ENCODE assay signal across 8 cellular contexts in genomic region chr6:150865406-150866146, GRCh38. TPM values are rescaled to one million over a fixed set of nuclear protein-coding genes. Genes with fewer than 3 reads are reported as not detected.
DNase-seq lines count a peak whose midpoint lies in the region; ATAC-seq and TF ChIP-seq lines count a peak whose summit lies in the region.

Gene MTHFD1L (plus strand): TSS chr6:150865702. CDS start chr6:150865823, 121 bp downstream.

- H3K4me1 Mint-ChIP-seq in naive thymus-derived CD4-positive, alpha-beta T cell = peaks cover 10 to 44% (median 14%) of the 10 kb centered on the region in 7 donors
- H3K4me1 Mint-ChIP-seq in stimulated activated naive B cell treated with anti-CD40 and anti-IgM and Interleukin-4, amounts not matched to agents 10 μg/mL and 1 μg/mL and 100 μg/mL, for 72 hours = peaks cover 26 to 40% of the 10 kb centered on the region in 2 donors

- peaks cover 43% of the 10 kb centered on the region for H3K79me2 ChIP-seq in PC-3 (ENCODE audit: low read length)

- POLR2A ChIA-PET in PC-3 (lab: Charles Lee; ENCODE audit: unreplicated experiment) = interaction anchor here (0.5 to 1.9 kb wide), 3 partner anchors 17 to 38 kb away, joined by 6 to 15 read pairs (median 10); no protein-coding TSS in a partner anchor
- POLR2A ChIA-PET in naive thymus-derived CD4-positive, alpha-beta T cell (lab: Charles Lee) = interaction anchor here (0.7 kb wide), 1 partner anchor 579 kb away, joined by 3 read pairs; no protein-coding TSS in a partner anchor

- CTCF ChIA-PET in PC-3 (lab: Charles Lee) = interaction anchor here (1.3 kb wide), 1 partner anchor 26 kb away, joined by 5 read pairs; no protein-coding TSS in a partner anchor
- CTCF ChIA-PET in naive thymus-derived CD4-positive, alpha-beta T cell (lab: Charles Lee) = interaction anchor here (0.6 kb wide), 1 partner anchor 1029 kb away, joined by 3 read pairs; no protein-coding TSS in a partner anchor

- H3K9ac ChIP-seq in PC-3 (ENCODE audit: low read length) = peak within 1 kb of the TSS; percentile 85

- no peaks in the 10 kb centered on the region for H4K20me1 ChIP-seq in PC-3 (ENCODE audit: low read length)

- H3K27me3 ChIP-seq in PC-3 (ENCODE audit: low read length) = no peaks in the 10 kb centered on the region
- no peaks in the 10 kb centered on the region for H3K27me3 ChIP-seq in naive thymus-derived CD4-positive, alpha-beta T cell (ENCODE audit: control insufficient read depth in 2 of 2, insufficient read depth in 2 of 2, low read length in 2 of 2)

- H3K4me1 ChIP-seq in PC-3 (ENCODE audit: insufficient read depth, low read length) = peaks cover 6% of the 10 kb centered on the region
- peaks cover 5 to 6% of the 10 kb centered on the region in 2 donors for H3K4me1 ChIP-seq in naive thymus-derived CD4-positive, alpha-beta T cell (ENCODE audit: control insufficient read depth in 2 of 2, insufficient read depth in 2 of 2, low read length in 2 of 2)

- DNase-seq in COLO829 (ENCODE audit: low spot score) (peak; percentile 66), PC-3 (peak; percentile 78), activated T-helper 1 cell treated with Interleukin-2 at 50 U/mL for 16 hours (ENCODE audit: low read depth) (peak; percentile 57), fibroblast of gingiva (ENCODE audit: low read depth) (peak; percentile 86)
- peak; percentile 46 to 84 (median 55) for DNase-seq in naive thymus-derived CD4-positive, alpha-beta T cell
- DNase-seq in stimulated activated naive B cell treated with anti-CD40 and anti-IgM and Interleukin-4, amounts not matched to agents 10 μg/mL and 1 μg/mL and 100 μg/mL, for 72 hours = peak; percentile 69

- no peaks in the 10 kb centered on the region for H3F3A ChIP-seq in PC-3 (ENCODE audit: low read length, unreplicated experiment)

- peaks cover 0 to 1% (median 0%) of the 10 kb centered on the region in 11 donors for H3K9me3 Mint-ChIP-seq in naive thymus-derived CD4-positive, alpha-beta T cell
- H3K9me3 Mint-ChIP-seq in stimulated activated naive B cell treated with anti-CD40 and anti-IgM and Interleukin-4, amounts not matched to agents 10 μg/mL and 1 μg/mL and 100 μg/mL, for 72 hours = no peaks in the 10 kb centered on the region

- peaks cover 0 to 4% (median 0%) of the 10 kb centered on the region in 5 donors for H3K36me3 Mint-ChIP-seq in naive thymus-derived CD4-positive, alpha-beta T cell
- peaks cover 7 to 11% of the 10 kb centered on the region in 2 donors for H3K36me3 Mint-ChIP-seq in stimulated activated naive B cell treated with anti-CD40 and anti-IgM and Interleukin-4, amounts not matched to agents 10 μg/mL and 1 μg/mL and 100 μg/mL, for 72 hours

- peak within 1 kb of the TSS; percentile 87 for H3K4me3 ChIP-seq in PC-3 (ENCODE audit: low read length)
- H3K4me3 ChIP-seq in naive thymus-derived CD4-positive, alpha-beta T cell (ENCODE audit: low read length) = peak within 1 kb of the TSS; percentile 72

- peak within 1 kb of the TSS; percentile 83 to 97 (median 88) for H3K4me3 Mint-ChIP-seq in naive thymus-derived CD4-positive, alpha-beta T cell
- H3K4me3 Mint-ChIP-seq in stimulated activated naive B cell treated with anti-CD40 and anti-IgM and Interleukin-4, amounts not matched to agents 10 μg/mL and 1 μg/mL and 100 μg/mL, for 72 hours = peak within 1 kb of the TSS; percentile 84 to 95

- ATAC-seq in GM19395 (IDR thresholded peaks at IDR 0.05; ENCODE audit: unreplicated experiment) = peak; percentile 77
- ATAC-seq in HG03521 (IDR thresholded peaks at IDR 0.05; ENCODE audit: unreplicated experiment) = peak; percentile 70
- peak; percentile 68 for ATAC-seq in PC-3
- peak; percentile 83 for ATAC-seq in naive thymus-derived CD4-positive, alpha-beta T cell
- peak; percentile 78 to 81 for ATAC-seq in stimulated activated naive B cell treated with anti-CD40 and anti-IgM and Interleukin-4, amounts not matched to agents 10 μg/mL and 1 μg/mL and 100 μg/mL, for 72 hours (replicated peaks)

- H2AFZ ChIP-seq in PC-3 (ENCODE audit: low read length) = peak within 1 kb of the TSS; percentile 87

- no peaks in the 10 kb centered on the region for H3K36me3 ChIP-seq in PC-3 (ENCODE audit: low read depth, low read length)
- H3K36me3 ChIP-seq in naive thymus-derived CD4-positive, alpha-beta T cell (ENCODE audit: control insufficient read depth in 2 of 3, insufficient read depth in 3 of 3, low read length in 3 of 3) = peaks cover 0 to 3% (median 0%) of the 10 kb centered on the region in 3 experiments

- peaks cover 8 to 18% (median 16%) of the 10 kb centered on the region in 5 donors for H3K27me3 Mint-ChIP-seq in naive thymus-derived CD4-positive, alpha-beta T cell
- peaks cover 0 to 6% of the 10 kb centered on the region in 2 donors for H3K27me3 Mint-ChIP-seq in stimulated activated naive B cell treated with anti-CD40 and anti-IgM and Interleukin-4, amounts not matched to agents 10 μg/mL and 1 μg/mL and 100 μg/mL, for 72 hours

- no peaks in the 10 kb centered on the region for H3K9me2 ChIP-seq in PC-3 (replicated peaks; ENCODE audit: low read length)

- H3K27ac Mint-ChIP-seq in naive thymus-derived CD4-positive, alpha-beta T cell = peak within 1 kb of the TSS in 8 of 9 donors; percentile 28 to 89 (median 70)
- peak within 1 kb of the TSS; percentile 89 for H3K27ac Mint-ChIP-seq in stimulated activated naive B cell treated with anti-CD40 and anti-IgM and Interleukin-4, amounts not matched to agents 10 μg/mL and 1 μg/mL and 100 μg/mL, for 72 hours

- no peaks in the 10 kb centered on the region for H3K9me3 ChIP-seq in PC-3 (ENCODE audit: low read length)
- no peaks in the 10 kb centered on the region for H3K9me3 ChIP-seq in naive thymus-derived CD4-positive, alpha-beta T cell (ENCODE audit: control insufficient read depth in 2 of 3, low read length in 3 of 3)

- peak within 1 kb of the TSS; percentile 98 for H3K4me2 ChIP-seq in PC-3 (ENCODE audit: low read length)

- peak within 1 kb of the TSS; percentile 67 for H3K27ac ChIP-seq in PC-3 (ENCODE audit: low read length)
- H3K27ac ChIP-seq in naive thymus-derived CD4-positive, alpha-beta T cell (ENCODE audit: low read depth, low read length) = peak within 1 kb of the TSS; percentile 61

- peak; percentile 55 for TF ChIP-seq CTCF in PC-3 (conservative IDR thresholded peaks at IDR 0.05; ENCODE audit: low read depth, low read length)

- intact Hi-C loops in PC-3 (cut with micrococcal nuclease) = loop anchor here (2.0 kb wide), 1 partner anchor 47 kb away; no protein-coding TSS in a partner anchor
- intact Hi-C loops in naive thymus-derived CD4-positive, alpha-beta T cell (cut with micrococcal nuclease) = loop anchor here (1.0 to 5.0 kb wide), 6 partner anchors 47 to 1118 kb away; partner anchors contain the start of genes RMND1 (in 2 of the 2), NUP43 (in 1 of the 2), PCMT1 (in 1 of the 2) and ULBP2 (in 1 of the 2)

- no TSS peak for BruUV-seq in PC-3 (replicated peaks; lab: Mats Ljungman, UMichigan)

RNA-seq across cellular contexts. Expression of gene MTHFD1L, which starts in this region (rescaled TPM):
- total RNA-seq in PC-3 (2014; rRNA removed) = 11.9 and 17.5 TPM in 2 replicates
- 10 to 100 TPM in 2 of 5 experiments, 1 to 10 TPM in 3; 6.4 to 57.8 (median 9.3) TPM for total RNA-seq in naive thymus-derived CD4-positive, alpha-beta T cell
- 1 to 10 TPM; 5.7 to 7.8 TPM for polyA plus RNA-seq in naive thymus-derived CD4-positive, alpha-beta T cell

Comparison
In these comparisons a context has a peak if more than half of its experiments do, and no peak if none do; other contexts are left out.
1. Peak in every context shown above with its lines: DNase-seq, ATAC-seq, H3K4me3 ChIP-seq and H3K27ac ChIP-seq.